Comparison of ENCODE assay signal across 8 cellular contexts in genomic region chr16:48117217-48118105, GRCh38. TPM values are rescaled to one million over a fixed set of nuclear protein-coding genes. Genes with fewer than 3 reads are reported as not detected.
DNase-seq lines count a peak whose midpoint lies in the region; ATAC-seq, FAIRE-seq and TF ChIP-seq lines count a peak whose summit lies in the region.

No MANE protein-coding gene starts in this region.

- no peak for FAIRE-seq in GM18507 (lab: Jason Lieb, UNC)

- CTCF ChIA-PET in activated naive CD4-positive, alpha-beta T cell treated with anti-CD3 and anti-CD28 coated beads for 36 hours (lab: Charles Lee), result interaction anchor here (0.6 to 2.2 kb wide), 4 partner anchors 28 to 121 kb away, joined by 3 to 5 read pairs (median 4); no protein-coding TSS in a partner anchor

- TF ChIP-seq EP300 in stomach (IDR thresholded peaks at IDR 0.05), result no peak

- no peak for TF ChIP-seq POLR2A in stomach (IDR thresholded peaks at IDR 0.05)

- no CpG with 5 or more reads among the region's 22 CpGs for WGBS in iPS DF 6.9 (ENCODE audit: insufficient coverage, insufficient read length)
- 66 to 74% (median 71%) methylated on average over 17 to 22 of the region's 22 CpGs for WGBS in stomach, 5 donors

- no peaks in the 10 kb centered on the region for H3K9me3 Mint-ChIP-seq in activated naive CD4-positive, alpha-beta T cell treated with anti-CD3 and anti-CD28 coated beads for 36 hours

- H3K4me1 ChIP-seq in iPS DF 6.9 (ENCODE audit: control insufficient read depth, insufficient read depth, low read length) (peaks cover 2% of the 10 kb centered on the region; the same call in 1 of the 2 replicates), stomach (peaks cover 0 to 8% (median 3%) of the 10 kb centered on the region in 4 donors)

- peak; percentile 60 for TF ChIP-seq CTCF in AG09319 (IDR thresholded peaks at IDR 0.05; ENCODE audit: low read depth, low read length)
- TF ChIP-seq CTCF in stomach (IDR thresholded peaks at IDR 0.05), result peak in 2 of 7 experiments; percentile 19 to 37

- H3K4me3 Mint-ChIP-seq in activated naive CD4-positive, alpha-beta T cell treated with anti-CD3 and anti-CD28 coated beads for 36 hours, result no peak overlapping the region

- H3K27ac Mint-ChIP-seq in activated naive CD4-positive, alpha-beta T cell treated with anti-CD3 and anti-CD28 coated beads for 36 hours, result no peak overlapping the region

- H3K27me3 ChIP-seq in iPS DF 6.9 (ENCODE audit: control insufficient read depth, insufficient read depth, low read length), result no peaks in the 10 kb centered on the region
- peaks cover 0 to 9% (median 0%) of the 10 kb centered on the region in 3 donors for H3K27me3 ChIP-seq in stomach

- no peaks in the 10 kb centered on the region for H3K36me3 Mint-ChIP-seq in activated naive CD4-positive, alpha-beta T cell treated with anti-CD3 and anti-CD28 coated beads for 36 hours (ENCODE audit: low read depth)

- intact Hi-C loops in activated naive CD4-positive, alpha-beta T cell treated with anti-CD3 and anti-CD28 coated beads for 36 hours (cut with micrococcal nuclease), result loop anchor here (1.0 kb wide), 1 partner anchor 975 kb away; no protein-coding TSS in a partner anchor
- intact Hi-C loops in stomach (cut with DNase I; ENCODE audit: low total_unique reads), result no loop called here

- DNase-seq in AG09319 (ENCODE audit: extremely low read depth, low read depth), result no peak
- DNase-seq in GM18507 (ENCODE audit: extremely low spot score, insufficient read length, low read depth), result peak; percentile 39
- peak; percentile 84 for DNase-seq in SK-MEL-5 (ENCODE audit: low read depth, low spot score)
- DNase-seq in activated naive CD4-positive, alpha-beta T cell treated with anti-CD3 and anti-CD28 coated beads for 36 hours, result peak; percentile 63
- DNase-seq in iPS DF 6.9 (ENCODE audit: low read depth, low spot score), result peak; percentile 82
- DNase-seq in stimulated activated CD4-positive, alpha-beta T cell treated with anti-CD3 and anti-CD28 coated beads, Interleukin-4, amount 100 ng/mL, for 24 hours, result peak; percentile 59
- DNase-seq in stomach, result no peak

- in situ Hi-C loops in SK-MEL-5 (cut with HindIII; ENCODE audit: low pct_unique_long_range_greater_than_20kb, low sequenced_read_pairs), result no loop called here

- H3K9me3 ChIP-seq in iPS DF 6.9 (ENCODE audit: control insufficient read depth, insufficient read depth, low read length) (no peaks in the 10 kb centered on the region), stomach (no peaks in the 10 kb centered on the region)

- no peaks in the 10 kb centered on the region for H3K36me3 ChIP-seq in iPS DF 6.9 (ENCODE audit: control insufficient read depth, insufficient read depth, low read length)
- H3K36me3 ChIP-seq in stomach, result no peaks in the 10 kb centered on the region

- peaks cover 16% of the 10 kb centered on the region for H3K27me3 Mint-ChIP-seq in activated naive CD4-positive, alpha-beta T cell treated with anti-CD3 and anti-CD28 coated beads for 36 hours (ENCODE audit: low read depth)

- H3K27ac ChIP-seq in iPS DF 6.9 (ENCODE audit: low read length) (no peak overlapping the region), stomach (no peak overlapping the region)

- H3K4me1 Mint-ChIP-seq in activated naive CD4-positive, alpha-beta T cell treated with anti-CD3 and anti-CD28 coated beads for 36 hours (ENCODE audit: low read depth), result peaks cover 2% of the 10 kb centered on the region

- H3K4me3 ChIP-seq in iPS DF 6.9 (ENCODE audit: low read length) (no peak overlapping the region), stomach (no peak overlapping the region)

- peak; percentile 76 for ATAC-seq in HG03442 (IDR thresholded peaks at IDR 0.05; ENCODE audit: unreplicated experiment)

RNA-seq across cellular contexts. Expression of gene ABCC12, which starts 38.3 kb away (rescaled TPM):
- not detected in 2 replicates for total RNA-seq in SK-MEL-5 (2014; rRNA removed; shearing (Covaris generic))
- not detected in 2 replicates for polyA plus RNA-seq in SK-MEL-5 (2015; cell fraction: cytosol; rRNA removed)
- polyA plus RNA-seq in SK-MEL-5 (2015; cell fraction: nucleus; rRNA removed), result 1.3 TPM in 1 of 2 replicates, not detected in the other
- not detected for total RNA-seq in activated naive CD4-positive, alpha-beta T cell treated with anti-CD3 and anti-CD28 coated beads for 36 hours
- total RNA-seq in stomach, result under 1 TPM in 1 of 5 donors, not detected in 4; 0.18 TPM
- polyA plus RNA-seq in stomach, result under 1 TPM in 1 of 3 donors, not detected in 2; 0.13 TPM

Comparison
In these comparisons a context has a peak if more than half of its experiments do, and no peak if none do; other contexts are left out.
1. DNase-seq: peak in GM18507 (single experiment), SK-MEL-5 (single experiment), activated naive CD4-positive, alpha-beta T cell treated with anti-CD3 and anti-CD28 coated beads for 36 hours (single experiment), iPS DF 6.9 (single experiment) and stimulated activated CD4-positive, alpha-beta T cell treated with anti-CD3 and anti-CD28 coated beads, Interleukin-4, amount 100 ng/mL, for 24 hours (single experiment); none in AG09319 (single experiment) and stomach (single experiment).